Comparison of ENCODE assay signal across 8 cellular contexts in the genomic region with DNA sequence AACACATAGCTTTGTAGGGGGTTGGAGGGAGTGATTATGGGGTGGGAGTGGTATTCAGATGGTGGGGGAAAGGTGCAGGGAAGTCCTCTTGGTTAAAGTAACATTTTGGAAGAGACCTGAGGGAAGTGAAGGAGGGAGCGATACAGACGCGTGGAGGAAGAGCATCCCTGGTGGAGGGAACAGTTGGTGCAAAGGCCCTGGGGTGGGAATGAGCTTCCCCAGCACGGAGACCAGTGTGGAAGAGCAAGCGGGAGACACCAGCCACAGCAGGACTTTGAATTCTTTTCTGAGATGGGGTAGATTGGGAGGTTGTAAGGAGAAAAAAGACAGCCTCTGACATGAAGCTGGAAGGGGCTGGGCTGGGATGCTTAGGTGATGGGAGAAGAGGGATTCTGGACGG. TPM values are rescaled to one million over a fixed set of nuclear protein-coding genes. Genes with fewer than 3 reads are reported as not detected.
DNase-seq lines count a peak whose midpoint lies in the region; ATAC-seq and TF ChIP-seq lines count a peak whose summit lies in the region.

No MANE protein-coding gene starts in this region.

- TF ChIP-seq POLR2A in suprapubic skin (IDR thresholded peaks at IDR 0.05) = no peak

- TF ChIP-seq CTCF in suprapubic skin (IDR thresholded peaks at IDR 0.05) = no peak

- H3K27ac Mint-ChIP-seq in activated CD4-positive, alpha-beta T cell treated with anti-CD3 and anti-CD28 coated beads, Interleukin-2, amount 10 ng/mL, durations not matched to agents 24 days and 14 days = peak overlapping the region; percentile 57
- peak overlapping the region; percentile 89 for H3K27ac Mint-ChIP-seq in activated naive CD8-positive, alpha-beta T cell treated with anti-CD3 and anti-CD28 coated beads, Interleukin-2, amount 10 ng/mL, durations not matched to agents 7 days and 5 days

- TF ChIP-seq EP300 in suprapubic skin (IDR thresholded peaks at IDR 0.05) = no peak

- H3K9me3 ChIP-seq in suprapubic skin = no peaks in the 10 kb centered on the region

- peaks cover 94% of the 10 kb centered on the region for H3K4me1 ChIP-seq in suprapubic skin

- H3K36me3 Mint-ChIP-seq in activated CD4-positive, alpha-beta T cell treated with anti-CD3 and anti-CD28 coated beads, Interleukin-2, amount 10 ng/mL, durations not matched to agents 24 days and 14 days (ENCODE audit: low read depth) = peaks cover 19% of the 10 kb centered on the region
- peaks cover 32% of the 10 kb centered on the region for H3K36me3 Mint-ChIP-seq in activated naive CD8-positive, alpha-beta T cell treated with anti-CD3 and anti-CD28 coated beads, Interleukin-2, amount 10 ng/mL, durations not matched to agents 7 days and 5 days

- H3K27me3 ChIP-seq in layer of hippocampus (ENCODE audit: control insufficient read depth, insufficient read depth, low read length) (no peaks in the 10 kb centered on the region), suprapubic skin (no peaks in the 10 kb centered on the region)

- H3K27ac ChIP-seq in layer of hippocampus (ENCODE audit: low read depth, low read length) (peak overlapping the region; percentile 65), suprapubic skin (peak overlapping the region; percentile 78)

- intact Hi-C loops in activated CD4-positive, alpha-beta T cell treated with anti-CD3 and anti-CD28 coated beads, Interleukin-2, amount 10 ng/mL, durations not matched to agents 24 days and 14 days (cut with micrococcal nuclease) = no loop called here

- no peak for DNase-seq in activated CD4-positive, alpha-beta T cell treated with anti-CD3 and anti-CD28 coated beads, Interleukin-2, amount 10 ng/mL, durations not matched to agents 24 days and 14 days
- no peak for DNase-seq in activated CD4-positive, alpha-beta T cell treated with anti-CD3 and anti-CD28 coated beads for 1 hour
- DNase-seq in activated naive CD8-positive, alpha-beta T cell treated with anti-CD3 and anti-CD28 coated beads, Interleukin-2, amount 10 ng/mL, durations not matched to agents 7 days and 5 days = no peak
- DNase-seq in suprapubic skin (ENCODE audit: low spot score in 2 of 2) = no peak

- H3K27me3 Mint-ChIP-seq in activated CD4-positive, alpha-beta T cell treated with anti-CD3 and anti-CD28 coated beads, Interleukin-2, amount 10 ng/mL, durations not matched to agents 24 days and 14 days = peaks cover 7% of the 10 kb centered on the region
- H3K27me3 Mint-ChIP-seq in activated naive CD8-positive, alpha-beta T cell treated with anti-CD3 and anti-CD28 coated beads, Interleukin-2, amount 10 ng/mL, durations not matched to agents 7 days and 5 days = no peaks in the 10 kb centered on the region

- WGBS in suprapubic skin = 90% methylated on average over 6 of the region's 6 CpGs

- H3K9me3 Mint-ChIP-seq in activated CD4-positive, alpha-beta T cell treated with anti-CD3 and anti-CD28 coated beads, Interleukin-2, amount 10 ng/mL, durations not matched to agents 24 days and 14 days = no peaks in the 10 kb centered on the region
- no peaks in the 10 kb centered on the region for H3K9me3 Mint-ChIP-seq in activated naive CD8-positive, alpha-beta T cell treated with anti-CD3 and anti-CD28 coated beads, Interleukin-2, amount 10 ng/mL, durations not matched to agents 7 days and 5 days

- peak overlapping the region; percentile 54 for H3K4me3 Mint-ChIP-seq in activated CD4-positive, alpha-beta T cell treated with anti-CD3 and anti-CD28 coated beads, Interleukin-2, amount 10 ng/mL, durations not matched to agents 24 days and 14 days
- H3K4me3 Mint-ChIP-seq in activated naive CD8-positive, alpha-beta T cell treated with anti-CD3 and anti-CD28 coated beads, Interleukin-2, amount 10 ng/mL, durations not matched to agents 7 days and 5 days = peak overlapping the region; percentile 81

- peaks cover 5% of the 10 kb centered on the region for H3K36me3 ChIP-seq in suprapubic skin

- peaks cover 13% of the 10 kb centered on the region for H3K4me1 Mint-ChIP-seq in activated CD4-positive, alpha-beta T cell treated with anti-CD3 and anti-CD28 coated beads, Interleukin-2, amount 10 ng/mL, durations not matched to agents 24 days and 14 days
- peaks cover 41% of the 10 kb centered on the region for H3K4me1 Mint-ChIP-seq in activated naive CD8-positive, alpha-beta T cell treated with anti-CD3 and anti-CD28 coated beads, Interleukin-2, amount 10 ng/mL, durations not matched to agents 7 days and 5 days

- ATAC-seq in activated naive CD8-positive, alpha-beta T cell treated with anti-CD3 and anti-CD28 coated beads, Interleukin-2, amount 10 ng/mL, durations not matched to agents 7 days and 5 days (ENCODE audit: low read depth) = no peak
- ATAC-seq in HG02610 (IDR thresholded peaks at IDR 0.05; ENCODE audit: unreplicated experiment) = no peak
- ATAC-seq in HG03342 (IDR thresholded peaks at IDR 0.05; ENCODE audit: unreplicated experiment) = no peak
- ATAC-seq in GM19035 (IDR thresholded peaks at IDR 0.05; ENCODE audit: unreplicated experiment) = no peak

- POLR2A ChIA-PET in activated naive CD8-positive, alpha-beta T cell treated with anti-CD3 and anti-CD28 coated beads, Interleukin-2, amount 10 ng/mL, durations not matched to agents 7 days and 5 days (lab: Charles Lee) = interaction anchor here (0.8 to 1.5 kb wide), 3 partner anchors 20 to 84 kb away, joined by 3 to 9 read pairs (median 3); no protein-coding TSS in a partner anchor

- H3K4me3 ChIP-seq in suprapubic skin = peak overlapping the region; percentile 43

RNA-seq across cellular contexts. Expression of gene DHRS3, which starts 23.5 kb away (rescaled TPM):
- total RNA-seq in activated CD4-positive, alpha-beta T cell treated with anti-CD3 and anti-CD28 coated beads, Interleukin-2, amount 10 ng/mL, durations not matched to agents 24 days and 14 days = 66.4 and 69.2 TPM in 2 replicates
- total RNA-seq in activated naive CD8-positive, alpha-beta T cell treated with anti-CD3 and anti-CD28 coated beads, Interleukin-2, amount 10 ng/mL, durations not matched to agents 7 days and 5 days = 100 to 1,000 TPM; 105 to 109 TPM
- 10 to 100 TPM; 73.3 to 86.9 (median 80.2) TPM for total RNA-seq in suprapubic skin

RNA-seq across cellular contexts. Expression of gene AADACL4, which starts 49.4 kb away (rescaled TPM):
- total RNA-seq in activated CD4-positive, alpha-beta T cell treated with anti-CD3 and anti-CD28 coated beads, Interleukin-2, amount 10 ng/mL, durations not matched to agents 24 days and 14 days = not detected in 2 replicates
- total RNA-seq in activated naive CD8-positive, alpha-beta T cell treated with anti-CD3 and anti-CD28 coated beads, Interleukin-2, amount 10 ng/mL, durations not matched to agents 7 days and 5 days = not detected
- total RNA-seq in suprapubic skin = not detected
